1 cellular context compared by ENCODE assay signal in the genomic region with DNA sequence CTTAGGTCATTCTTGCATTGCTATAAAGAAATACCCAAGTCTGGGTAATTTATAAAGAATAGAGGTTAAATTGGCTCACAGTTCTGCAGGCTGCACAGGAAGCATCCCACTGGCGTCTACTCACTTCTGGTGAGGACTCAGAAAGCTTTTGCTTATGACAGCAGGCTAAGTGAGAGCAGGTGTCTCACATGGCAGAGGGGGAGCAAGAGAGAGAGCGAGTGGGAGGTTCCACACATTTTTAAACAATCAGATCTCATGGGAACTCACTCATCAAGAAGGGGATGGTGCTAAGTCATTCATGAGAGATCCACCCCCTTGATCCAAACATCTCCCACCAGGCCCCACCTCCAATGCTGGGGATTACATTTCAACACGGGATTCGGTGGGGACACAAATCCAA.
A peak's percentile ranks its signal among the peaks of the same experiment; 100 is the strongest.
TF ChIP-seq lines count a peak whose summit lies in the region.

No MANE protein-coding gene starts in this region.

TF ChIP-seq in HEK293, 187 proteins besides CTCF, POLR2A, EP300 and RAD21:
- TF ChIP-seq HIC1 (tag by site-specific recombination; IDR thresholded peaks at IDR 0.05) (no peak), ZFHX2 (tag by site-specific recombination; conservative IDR thresholded peaks at IDR 0.05) (peak; percentile 33; the same call in 1 of the 2 replicates), GLI2 (tag by site-specific recombination; IDR thresholded peaks at IDR 0.05; ENCODE audit: borderline replicate concordance, low read depth) (no peak), EGR2 (tag by site-specific recombination; IDR thresholded peaks at IDR 0.05; ENCODE audit: low read depth) (peak; percentile 57)
